Comparison of ENCODE assay signal across 11 cellular contexts in genomic region chr10:119316002-119316358, GRCh38.
A peak's percentile ranks its signal among the peaks of the same experiment; 100 is the strongest.
DNase-seq lines count a peak whose midpoint lies in the region; ATAC-seq and TF ChIP-seq lines count a peak whose summit lies in the region.
"Had no signal": no experiment of that assay in that cellular context is flagged by ENCODE, and none has a peak within 500 bp of the region (broad histone marks: within the 10 kb centered on the region; RNA-seq: fewer than 3 reads in every experiment).

No MANE protein-coding gene starts in this region.

- no peaks in the 10 kb centered on the region for H3K9me3 Mint-ChIP-seq in activated T-helper 2 cell treated with anti-CD3 and anti-CD28 coated beads, Interferon-gamma antibody, Interleukin-2, Interleukin-4, amounts not matched to agents 10 μg/mL and 5 μg/mL and 100 μg/mL, durations not matched to agents 14 hours and 24 hours and 36 hours
- no peaks in the 10 kb centered on the region for H3K9me3 Mint-ChIP-seq in CD8-positive, alpha-beta T cell
- H3K9me3 Mint-ChIP-seq: nephron had no signal

- 86 to 94% (median 92%) methylated on average over 2 of the region's 2 CpGs for WGBS in heart left ventricle, 4 donors
- 100% methylated on average over 2 of the region's 2 CpGs for WGBS in thyroid gland, 2 donors

- TF ChIP-seq POLR2A in heart left ventricle (IDR thresholded peaks at IDR 0.05), result no peak
- no peak for TF ChIP-seq POLR2A in thyroid gland (IDR thresholded peaks at IDR 0.05)

- H3K36me3 Mint-ChIP-seq in activated T-helper 2 cell treated with anti-CD3 and anti-CD28 coated beads, Interferon-gamma antibody, Interleukin-2, Interleukin-4, amounts not matched to agents 10 μg/mL and 5 μg/mL and 100 μg/mL, durations not matched to agents 14 hours and 24 hours and 36 hours (ENCODE audit: low read depth), result peaks cover 11% of the 10 kb centered on the region
- H3K36me3 Mint-ChIP-seq in CD8-positive, alpha-beta T cell, result peaks cover 2% of the 10 kb centered on the region

- DNase-seq in heart left ventricle, result peak in 1 of 5 donors; percentile 14
- DNase-seq in left cardiac atrium, result no peak
- DNase-seq in activated T-helper 2 cell treated with anti-CD3 and anti-CD28 coated beads, Interferon-gamma antibody, Interleukin-2, Interleukin-4, amounts not matched to agents 10 μg/mL and 5 μg/mL and 100 μg/mL, durations not matched to agents 14 hours and 24 hours and 36 hours (ENCODE audit: low spot score), result no peak
- DNase-seq in left lung, result no peak
- DNase-seq in thyroid gland, result no peak
- DNase-seq in CD8-positive, alpha-beta T cell, result no peak
- DNase-seq in ureter (ENCODE audit: low spot score), result no peak
- DNase-seq: NCI-H1417 treated with DMSO at 0.1 percent for 48 hours had no signal

- ATAC-seq in heart left ventricle (no peak), left cardiac atrium (no peak), left lung (no peak), GM19463 (IDR thresholded peaks at IDR 0.05; ENCODE audit: unreplicated experiment) (no peak)
- no peak for ATAC-seq in CD8-positive, alpha-beta T cell

- H3K27ac ChIP-seq in heart left ventricle, result peak overlapping the region in 8 of 12 donors; percentile 12 to 77 (median 55)
- peak overlapping the region; percentile 23 to 39 for H3K27ac ChIP-seq in left lung
- H3K27ac ChIP-seq in thyroid gland, result peak overlapping the region in 2 of 3 donors; percentile 84 to 90
- H3K27ac ChIP-seq in CD8-positive, alpha-beta T cell (ENCODE audit: low read depth, low read length), result no peak overlapping the region

- H3K9me3 ChIP-seq in heart left ventricle (peaks cover 0 to under 1% (median 0%) of the 10 kb centered on the region in 12 donors), left lung (no peaks in the 10 kb centered on the region), thyroid gland (no peaks in the 10 kb centered on the region)
- no peaks in the 10 kb centered on the region for H3K9me3 ChIP-seq in CD8-positive, alpha-beta T cell (ENCODE audit: low read length)

- no peaks in the 10 kb centered on the region for H3K27me3 ChIP-seq in heart left ventricle
- H3K27me3 ChIP-seq in left lung, result no peaks in the 10 kb centered on the region
- no peaks in the 10 kb centered on the region for H3K27me3 ChIP-seq in thyroid gland
- H3K27me3 ChIP-seq in CD8-positive, alpha-beta T cell (ENCODE audit: insufficient read depth, low read length), result no peaks in the 10 kb centered on the region

- TF ChIP-seq CTCF in heart left ventricle (IDR thresholded peaks at IDR 0.05) (no peak), left lung (IDR thresholded peaks at IDR 0.05) (no peak), thyroid gland (IDR thresholded peaks at IDR 0.05) (no peak)
- no peak for TF ChIP-seq CTCF in CD8-positive, alpha-beta T cell (IDR thresholded peaks at IDR 0.05)

- H3K4me3 ChIP-seq in heart left ventricle, result no peak overlapping the region
- no peak overlapping the region for H3K4me3 ChIP-seq in left lung
- no peak overlapping the region for H3K4me3 ChIP-seq in thyroid gland (replicated peaks in 1 of 3)
- H3K4me3 ChIP-seq in CD8-positive, alpha-beta T cell (ENCODE audit: low read depth, low read length), result no peak overlapping the region

- H3K36me3 ChIP-seq in heart left ventricle, result no peaks in the 10 kb centered on the region
- H3K36me3 ChIP-seq in left lung, result no peaks in the 10 kb centered on the region
- no peaks in the 10 kb centered on the region for H3K36me3 ChIP-seq in thyroid gland
- peaks cover 3% of the 10 kb centered on the region for H3K36me3 ChIP-seq in CD8-positive, alpha-beta T cell (ENCODE audit: insufficient read depth, low read length)

- H3K4me1 Mint-ChIP-seq in activated T-helper 2 cell treated with anti-CD3 and anti-CD28 coated beads, Interferon-gamma antibody, Interleukin-2, Interleukin-4, amounts not matched to agents 10 μg/mL and 5 μg/mL and 100 μg/mL, durations not matched to agents 14 hours and 24 hours and 36 hours (ENCODE audit: low read depth), result peaks cover 47% of the 10 kb centered on the region
- peaks cover 47% of the 10 kb centered on the region for H3K4me1 Mint-ChIP-seq in CD8-positive, alpha-beta T cell (ENCODE audit: low read depth)

- CTCF ChIA-PET in CD8-positive, alpha-beta T cell (lab: Charles Lee), result interaction anchor here (1.2 to 1.6 kb wide), 2 partner anchors 10 to 100 kb away, joined by 3 to 4 read pairs; no protein-coding TSS in a partner anchor

- POLR2A ChIA-PET in CD8-positive, alpha-beta T cell (lab: Charles Lee), result interaction anchor here (1.1 kb wide), 1 partner anchor 10 kb away, joined by 4 read pairs; no protein-coding TSS in a partner anchor

- H3K4me1 ChIP-seq in heart left ventricle, result peaks cover 9 to 82% (median 58%) of the 10 kb centered on the region in 12 donors
- peaks cover 6 to 60% of the 10 kb centered on the region in 2 donors for H3K4me1 ChIP-seq in left lung
- peaks cover 51 to 73% of the 10 kb centered on the region in 2 donors for H3K4me1 ChIP-seq in thyroid gland
- peaks cover 33% of the 10 kb centered on the region for H3K4me1 ChIP-seq in CD8-positive, alpha-beta T cell (ENCODE audit: insufficient read depth, low read length)

- intact Hi-C loops in heart left ventricle (cut with DNase I), result loop anchor here in 1 of 10 donors (2.0 kb wide), 1 partner anchor 19 kb away; no protein-coding TSS in a partner anchor
- intact Hi-C loops in left cardiac atrium (cut with DNase I), result no loop called here
- intact Hi-C loops in activated T-helper 2 cell treated with anti-CD3 and anti-CD28 coated beads, Interferon-gamma antibody, Interleukin-2, Interleukin-4, amounts not matched to agents 10 μg/mL and 5 μg/mL and 100 μg/mL, durations not matched to agents 14 hours and 24 hours and 36 hours (cut with micrococcal nuclease), result no loop called here
- intact Hi-C loops in left lung (cut with DNase I), result no loop called here
- intact Hi-C loops in thyroid gland (cut with DNase I), result loop anchor here (5.0 kb wide), 1 partner anchor 109 kb away; the partner anchor contains the start of gene GRK5
- intact Hi-C loops in CD8-positive, alpha-beta T cell (cut with DNase I, micrococcal nuclease), result no loop called here

- H3K27ac Mint-ChIP-seq in activated T-helper 2 cell treated with anti-CD3 and anti-CD28 coated beads, Interferon-gamma antibody, Interleukin-2, Interleukin-4, amounts not matched to agents 10 μg/mL and 5 μg/mL and 100 μg/mL, durations not matched to agents 14 hours and 24 hours and 36 hours, result peak overlapping the region; percentile 95
- H3K27ac Mint-ChIP-seq in CD8-positive, alpha-beta T cell, result no peak overlapping the region

- H3K27me3 Mint-ChIP-seq in activated T-helper 2 cell treated with anti-CD3 and anti-CD28 coated beads, Interferon-gamma antibody, Interleukin-2, Interleukin-4, amounts not matched to agents 10 μg/mL and 5 μg/mL and 100 μg/mL, durations not matched to agents 14 hours and 24 hours and 36 hours (ENCODE audit: low read depth), result peaks cover 4% of the 10 kb centered on the region
- H3K27me3 Mint-ChIP-seq in CD8-positive, alpha-beta T cell (ENCODE audit: low read depth), result peaks cover 2% of the 10 kb centered on the region
- H3K27me3 Mint-ChIP-seq: type B pancreatic cell had no signal

- no peak overlapping the region for H3K4me3 Mint-ChIP-seq in activated T-helper 2 cell treated with anti-CD3 and anti-CD28 coated beads, Interferon-gamma antibody, Interleukin-2, Interleukin-4, amounts not matched to agents 10 μg/mL and 5 μg/mL and 100 μg/mL, durations not matched to agents 14 hours and 24 hours and 36 hours (ENCODE audit: low read depth)
- H3K4me3 Mint-ChIP-seq in CD8-positive, alpha-beta T cell, result no peak overlapping the region
- H3K4me3 Mint-ChIP-seq: nephron, type B pancreatic cell had no signal
